14 cellular contexts compared by ENCODE assay signal in genomic region chr4:145566767-145567166, GRCh38.
"Had no signal": no experiment of that assay in that cellular context is flagged by ENCODE, and none has a peak within 500 bp of the region (broad histone marks: within the 10 kb centered on the region; RNA-seq: fewer than 3 reads in every experiment).

No MANE protein-coding gene starts in this region.

- ATAC-seq: activated CD8-positive, alpha-beta T cell treated with anti-CD3 and anti-CD28 coated beads, Interleukin-2, amount 10 ng/mL, durations not matched to agents 7 days and 5 days; activated naive CD8-positive, alpha-beta T cell treated with anti-CD3 and anti-CD28 coated beads, Interleukin-2, amount 50 U/mL, for 24 hours; body of pancreas had no signal

- DNase-seq: activated CD4-positive, alpha-beta T cell treated with anti-CD3 and anti-CD28 coated beads for 1 hour; activated CD4-positive, alpha-beta T cell treated with anti-CD3 and anti-CD28 coated beads, Interleukin-2, amount 50 U/mL, for 1 hour; activated CD8-positive, alpha-beta T cell treated with anti-CD3 and anti-CD28 coated beads, Interleukin-2, amount 10 ng/mL, durations not matched to agents 7 days and 5 days; activated gamma-delta T cell; activated naive CD4-positive, alpha-beta T cell treated with anti-CD3 and anti-CD28 coated beads, Interleukin-2, amount 50 U/mL, for 16 hours; activated naive CD8-positive, alpha-beta T cell treated with anti-CD3 and anti-CD28 coated beads, Interleukin-2, amount 50 U/mL, for 24 hours; anterior cingulate cortex; body of pancreas; cortex of kidney; naive B cell; sigmoid colon; stimulated activated CD4-positive, alpha-beta T cell treated with anti-CD3 and anti-CD28 coated beads, Interleukin-15, amount 100 ng/mL, for 24 hours; stomach; uterus had no signal
